8 cellular contexts compared by ENCODE assay signal in genomic region chr5:177133119-177133844, GRCh38. TPM values are rescaled to one million over a fixed set of nuclear protein-coding genes. Genes with fewer than 3 reads are reported as not detected.
DNase-seq lines count a peak whose midpoint lies in the region; ATAC-seq, FAIRE-seq and TF ChIP-seq lines count a peak whose summit lies in the region.

TSS of gene NSD1 (plus strand) at chr5:177133773. CDS start at chr5:177135104, 1,331 bp downstream.

- H3K4me1 Mint-ChIP-seq in activated B cell treated with CpG ODN at 0.5 μM for 24 hours, result peaks cover 52% of the 10 kb centered on the region

- H3K27me3 Mint-ChIP-seq in activated B cell treated with CpG ODN at 0.5 μM for 24 hours, result no peaks in the 10 kb centered on the region

- CTCF ChIA-PET in HEK293T (lab: Yijun Ruan, JAX), result no interaction called here
- CTCF ChIA-PET in activated B cell treated with CpG ODN at 0.5 μM for 24 hours (lab: Charles Lee), result interaction anchor here (1.2 kb wide), 1 partner anchor 19 kb away, joined by 4 read pairs; no protein-coding TSS in a partner anchor

- FAIRE-seq in GM12892 (lab: Jason Lieb, UNC), result peak; percentile 92

- POLR2A ChIA-PET in HEK293T (lab: Yijun Ruan, JAX) (interaction anchor here (1.5 kb wide), 1 partner anchor 9 kb away, joined by 5 read pairs; no protein-coding TSS in a partner anchor), activated B cell treated with CpG ODN at 0.5 μM for 24 hours (lab: Charles Lee) (interaction anchor here (0.9 to 3.0 kb wide), 16 partner anchors 9 to 596 kb away, joined by 3 to 24 read pairs (median 4); partner anchors contain the start of genes FGFR4, RGS14, RNF44 and UIMC1)

- no peaks in the 10 kb centered on the region for H3K9me3 Mint-ChIP-seq in activated B cell treated with CpG ODN at 0.5 μM for 24 hours

- ATAC-seq in activated B cell treated with CpG ODN at 0.5 μM for 24 hours (ENCODE audit: low read depth), result peak; percentile 74

- H3K4me3 Mint-ChIP-seq in activated B cell treated with CpG ODN at 0.5 μM for 24 hours, result peak within 1 kb of the TSS; percentile 85

- peak within 1 kb of the TSS; percentile 87 for H3K27ac Mint-ChIP-seq in activated B cell treated with CpG ODN at 0.5 μM for 24 hours

- intact Hi-C loops in activated B cell treated with CpG ODN at 0.5 μM for 24 hours (cut with micrococcal nuclease), result loop anchor here (1.0 to 10.0 kb wide), 9 partner anchors 9 to 748 kb away; partner anchors contain the start of genes HIGD2A, LMAN2, NOP16 and PRELID1

- TF ChIP-seq POLR2A in GM12892 (IDR thresholded peaks at IDR 0.05; ENCODE audit: low read depth, low read length), result peak; percentile 82

- peak within 1 kb of the TSS; percentile 51 to 63 for H3K4me3 ChIP-seq in cardiac fibroblast (replicated peaks in 1 of 2; ENCODE audit: low read depth in 2 of 2, low read length in 2 of 2)

- TF ChIP-seq CTCF in activated B cell treated with CpG ODN at 0.5 μM for 24 hours (IDR thresholded peaks at IDR 0.05) (no peak), cardiac fibroblast (IDR thresholded peaks at IDR 0.05; ENCODE audit: low read depth, low read length) (no peak)

- peaks cover 25% of the 10 kb centered on the region for H3K36me3 Mint-ChIP-seq in activated B cell treated with CpG ODN at 0.5 μM for 24 hours (ENCODE audit: low read depth)

- DNase-seq in GM12892 (ENCODE audit: insufficient read length) (peak; percentile 89), HEK293T (ENCODE audit: extremely low spot score) (peak; percentile 87), NCI-H1048 (lab: John Stamatoyannopoulos, UW) (peak; percentile 36), activated B cell treated with CpG ODN at 0.5 μM for 24 hours (peak; percentile 92), cardiac fibroblast (ENCODE audit: low read depth in 2 of 2) (peak; percentile 65 to 79), iris pigment epithelial cell (ENCODE audit: low read depth) (peak; percentile 93), DMS79 (lab: John Stamatoyannopoulos, UW) (no peak)
- DNase-seq in stimulated activated CD4-positive, alpha-beta T cell treated with anti-CD3 and anti-CD28 coated beads, Interleukin-12 subunit alpha, Interleukin-12 subunit beta, amount 100 ng/mL, for 24 hours (ENCODE audit: low read depth in 2 of 2), result peak; percentile 79 to 86

TF ChIP-seq in HEK293T, 16 proteins besides CTCF, POLR2A, EP300 and RAD21:
- TF ChIP-seq FOXA1 (IDR thresholded peaks at IDR 0.05), result no peak
- 0 out of 2 replicates have a peak, but pooled peaks have one; percentile 89 for TF ChIP-seq HDGF (IDR thresholded peaks at IDR 0.05; ENCODE audit: borderline replicate concordance)
- TF ChIP-seq L3MBTL2 (conservative IDR thresholded peaks at IDR 0.05), result no peak
- TF ChIP-seq LEF1 (IDR thresholded peaks at IDR 0.05; ENCODE audit: borderline replicate concordance), result peak; percentile 75; the same call in 1 of the 2 replicates
- no peak for TF ChIP-seq BHLHE40 (IDR thresholded peaks at IDR 0.05; ENCODE audit: borderline replicate concordance)
- TF ChIP-seq ARNT (IDR thresholded peaks at IDR 0.05), result peak; percentile 63
- TF ChIP-seq FOXK2 (IDR thresholded peaks at IDR 0.05), result no peak
- TF ChIP-seq CTBP1 (IDR thresholded peaks at IDR 0.05; ENCODE audit: borderline replicate concordance), result no peak
- peak; percentile 78 for TF ChIP-seq FOXM1 (IDR thresholded peaks at IDR 0.05; ENCODE audit: borderline replicate concordance)
- no peak for TF ChIP-seq SUZ12 (IDR thresholded peaks at IDR 0.05)
- no peak for TF ChIP-seq ZNF384 (IDR thresholded peaks at IDR 0.05)

RNA-seq across cellular contexts. Expression of gene NSD1, which starts in this region (rescaled TPM):
- 21.7 TPM for polyA plus RNA-seq in GM12892 (2012; ENCODE audit: missing spikeins)
- 103 and 108 TPM in 2 replicates for total RNA-seq in activated B cell treated with CpG ODN at 0.5 μM for 24 hours
